1 cellular context compared by ENCODE assay signal in the genomic region with DNA sequence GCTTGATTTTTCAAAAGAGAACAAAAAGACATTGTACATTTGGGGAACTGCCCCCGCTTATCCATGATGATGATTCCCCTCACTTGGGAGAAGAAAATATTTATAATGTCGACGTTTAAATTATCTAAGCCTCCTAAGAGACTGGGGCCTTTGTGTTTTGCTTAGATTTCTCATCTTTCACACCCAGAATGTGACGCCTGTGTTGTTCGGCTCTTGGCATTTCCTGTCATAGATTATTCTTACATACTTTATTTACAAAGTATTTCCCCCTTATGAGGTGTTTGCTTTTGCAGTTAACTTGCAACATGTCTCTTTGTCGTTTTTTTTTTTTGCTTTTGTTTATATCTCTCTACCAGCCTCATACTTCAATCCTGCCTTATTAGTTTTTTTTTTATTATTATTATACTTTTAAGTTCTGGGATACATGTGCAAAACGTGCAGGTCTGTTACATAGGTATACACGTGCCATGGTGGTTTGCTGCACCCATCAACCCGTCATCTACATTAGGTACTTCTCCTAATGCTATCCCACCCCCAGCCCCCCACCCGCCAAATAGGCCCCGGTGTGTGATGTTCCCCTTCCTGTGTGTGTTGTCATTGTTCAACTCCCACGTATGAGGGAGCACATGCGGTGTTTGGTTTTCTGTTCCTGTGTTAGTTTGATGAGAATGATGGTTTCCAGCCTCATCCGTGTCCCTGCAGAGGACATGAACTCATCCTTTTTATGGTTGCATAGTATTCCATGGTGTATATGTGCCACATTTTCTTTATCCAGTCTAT.
TF ChIP-seq lines count a peak whose summit lies in the region.

No MANE protein-coding gene starts in this region.

TF ChIP-seq in WTC11, 78 proteins besides CTCF, POLR2A, EP300 and RAD21 (continued from another document):
- TF ChIP-seq, protein P1, sequence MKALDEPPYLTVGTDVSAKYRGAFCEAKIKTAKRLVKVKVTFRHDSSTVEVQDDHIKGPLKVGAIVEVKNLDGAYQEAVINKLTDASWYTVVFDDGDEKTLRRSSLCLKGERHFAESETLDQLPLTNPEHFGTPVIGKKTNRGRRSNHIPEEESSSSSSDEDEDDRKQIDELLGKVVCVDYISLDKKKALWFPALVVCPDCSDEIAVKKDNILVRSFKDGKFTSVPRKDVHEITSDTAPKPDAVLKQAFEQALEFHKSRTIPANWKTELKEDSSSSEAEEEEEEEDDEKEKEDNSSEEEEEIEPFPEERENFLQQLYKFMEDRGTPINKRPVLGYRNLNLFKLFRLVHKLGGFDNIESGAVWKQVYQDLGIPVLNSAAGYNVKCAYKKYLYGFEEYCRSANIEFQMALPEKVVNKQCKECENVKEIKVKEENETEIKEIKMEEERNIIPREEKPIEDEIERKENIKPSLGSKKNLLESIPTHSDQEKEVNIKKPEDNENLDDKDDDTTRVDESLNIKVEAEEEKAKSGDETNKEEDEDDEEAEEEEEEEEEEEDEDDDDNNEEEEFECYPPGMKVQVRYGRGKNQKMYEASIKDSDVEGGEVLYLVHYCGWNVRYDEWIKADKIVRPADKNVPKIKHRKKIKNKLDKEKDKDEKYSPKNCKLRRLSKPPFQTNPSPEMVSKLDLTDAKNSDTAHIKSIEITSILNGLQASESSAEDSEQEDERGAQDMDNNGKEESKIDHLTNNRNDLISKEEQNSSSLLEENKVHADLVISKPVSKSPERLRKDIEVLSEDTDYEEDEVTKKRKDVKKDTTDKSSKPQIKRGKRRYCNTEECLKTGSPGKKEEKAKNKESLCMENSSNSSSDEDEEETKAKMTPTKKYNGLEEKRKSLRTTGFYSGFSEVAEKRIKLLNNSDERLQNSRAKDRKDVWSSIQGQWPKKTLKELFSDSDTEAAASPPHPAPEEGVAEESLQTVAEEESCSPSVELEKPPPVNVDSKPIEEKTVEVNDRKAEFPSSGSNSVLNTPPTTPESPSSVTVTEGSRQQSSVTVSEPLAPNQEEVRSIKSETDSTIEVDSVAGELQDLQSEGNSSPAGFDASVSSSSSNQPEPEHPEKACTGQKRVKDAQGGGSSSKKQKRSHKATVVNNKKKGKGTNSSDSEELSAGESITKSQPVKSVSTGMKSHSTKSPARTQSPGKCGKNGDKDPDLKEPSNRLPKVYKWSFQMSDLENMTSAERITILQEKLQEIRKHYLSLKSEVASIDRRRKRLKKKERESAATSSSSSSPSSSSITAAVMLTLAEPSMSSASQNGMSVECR (CRISPR knock-in tag; IDR thresholded peaks at IDR 0.05; ENCODE audit: borderline replicate concordance), result no peak
- TF ChIP-seq FOXK1 (CRISPR knock-in tag; IDR thresholded peaks at IDR 0.05) (no peak), FOXJ3 (CRISPR knock-in tag; IDR thresholded peaks at IDR 0.05; ENCODE audit: borderline replicate concordance) (no peak), OVOL2 (CRISPR knock-in tag; IDR thresholded peaks at IDR 0.05; ENCODE audit: borderline replicate concordance) (no peak), PRRX2 (CRISPR knock-in tag; IDR thresholded peaks at IDR 0.05) (no peak), AFF4 (CRISPR knock-in tag; IDR thresholded peaks at IDR 0.05; ENCODE audit: borderline replicate concordance) (no peak), ESRRA (CRISPR knock-in tag; IDR thresholded peaks at IDR 0.05; ENCODE audit: borderline replicate concordance) (no peak), NR3C1 (CRISPR knock-in tag; conservative IDR thresholded peaks at IDR 0.05; ENCODE audit: low read depth) (no peak), SMAD3 (CRISPR knock-in tag; IDR thresholded peaks at IDR 0.05; ENCODE audit: borderline replicate concordance) (no peak), TEAD4 (CRISPR knock-in tag; IDR thresholded peaks at IDR 0.05) (no peak), FOXP1 (CRISPR knock-in tag; IDR thresholded peaks at IDR 0.05; ENCODE audit: borderline replicate concordance) (no peak)
TF ChIP-seq in WTC11: peak in this region for 0.
